In genomic region chr2:126482582-126483464, GRCh38 we compare ENCODE assay signal across 12 cellular contexts.
A peak's percentile ranks its signal among the peaks of the same experiment; 100 is the strongest.
DNase-seq lines count a peak whose midpoint lies in the region; ATAC-seq and TF ChIP-seq lines count a peak whose summit lies in the region.
"Had no signal": no experiment of that assay in that cellular context is flagged by ENCODE, and none has a peak within 500 bp of the region (broad histone marks: within the 10 kb centered on the region; RNA-seq: fewer than 3 reads in every experiment).

No MANE protein-coding gene starts in this region.

- H3K27me3 Mint-ChIP-seq in neural crest cell (ENCODE audit: low read depth) (no peaks in the 10 kb centered on the region), T-helper 17 cell (peaks cover 20% of the 10 kb centered on the region)
- H3K27me3 Mint-ChIP-seq: activated naive CD8-positive, alpha-beta T cell treated with anti-CD3 and anti-CD28 coated beads, Interleukin-2, amount 10 ng/mL, durations not matched to agents 7 days and 5 days had no signal

- peak; percentile 40 for TF ChIP-seq CTCF in neural crest cell (conservative IDR thresholded peaks at IDR 0.05)

- DNase-seq in NCI-H146 (lab: John Stamatoyannopoulos, UW): peak; percentile 2
- no peak for DNase-seq in NCI-H146 treated with DMSO at 0.1 percent for 48 hours (lab: John Stamatoyannopoulos, UW; ENCODE audit: unreplicated experiment)
- DNase-seq in HEK293T (ENCODE audit: extremely low spot score): peak; percentile 18
- peak; percentile 21 for DNase-seq in SK-MEL-5 (ENCODE audit: low read depth, low spot score)
- DNase-seq in neural crest cell (ENCODE audit: low read depth, low spot score): no peak
- no peak for DNase-seq in hippocampal formation (lab: John Stamatoyannopoulos, UW)
- no peak for DNase-seq in T-helper 17 cell
- no peak for DNase-seq in NCI-H2107 treated with DMSO at 0.1 percent for 48 hours (lab: John Stamatoyannopoulos, UW; ENCODE audit: unreplicated experiment)
- DNase-seq: activated naive CD8-positive, alpha-beta T cell treated with anti-CD3 and anti-CD28 coated beads, Interleukin-2, amount 10 ng/mL, durations not matched to agents 7 days and 5 days; NK-92 treated with Interleukin-12 subunit alpha and Interleukin-12 subunit beta, amount 100 ng/mL, for 24 hours had no signal

- no peak overlapping the region for H3K4me3 Mint-ChIP-seq in neural crest cell
- H3K4me3 Mint-ChIP-seq in T-helper 17 cell: no peak overlapping the region
- H3K4me3 Mint-ChIP-seq: activated naive CD8-positive, alpha-beta T cell treated with anti-CD3 and anti-CD28 coated beads, Interleukin-2, amount 10 ng/mL, durations not matched to agents 7 days and 5 days had no signal

- H3K9me3 ChIP-seq in T-helper 17 cell (ENCODE audit: control insufficient read depth, low read length, poor library complexity, severe bottlenecking): no peaks in the 10 kb centered on the region
- H3K9me3 ChIP-seq: A549 had no signal

- no peak overlapping the region for H3K27ac Mint-ChIP-seq in neural crest cell (ENCODE audit: unreplicated experiment)
- no peak overlapping the region for H3K27ac Mint-ChIP-seq in T-helper 17 cell
- H3K27ac Mint-ChIP-seq: activated naive CD8-positive, alpha-beta T cell treated with anti-CD3 and anti-CD28 coated beads, Interleukin-2, amount 10 ng/mL, durations not matched to agents 7 days and 5 days had no signal

- POLR2A ChIA-PET in HEK293T (lab: Yijun Ruan, JAX): no interaction called here

- H3K36me3 Mint-ChIP-seq in neural crest cell (ENCODE audit: low read depth) (no peaks in the 10 kb centered on the region), T-helper 17 cell (ENCODE audit: low read depth) (peaks cover 1% of the 10 kb centered on the region)
- H3K36me3 Mint-ChIP-seq: activated naive CD8-positive, alpha-beta T cell treated with anti-CD3 and anti-CD28 coated beads, Interleukin-2, amount 10 ng/mL, durations not matched to agents 7 days and 5 days had no signal

- H3K4me1 Mint-ChIP-seq in neural crest cell (no peaks in the 10 kb centered on the region), T-helper 17 cell (peaks cover 3% of the 10 kb centered on the region)
- H3K4me1 Mint-ChIP-seq: activated naive CD8-positive, alpha-beta T cell treated with anti-CD3 and anti-CD28 coated beads, Interleukin-2, amount 10 ng/mL, durations not matched to agents 7 days and 5 days had no signal

- H3K9me3 Mint-ChIP-seq in neural crest cell: peaks cover 2% of the 10 kb centered on the region

- CTCF ChIA-PET in HEK293T (lab: Yijun Ruan, JAX): interaction anchor here (0.5 kb wide), 1 partner anchor 231 kb away, joined by 3 read pairs; no protein-coding TSS in a partner anchor

- ATAC-seq in T-helper 17 cell: no peak
- ATAC-seq: left colon had no signal

- in situ Hi-C loops in SK-MEL-5 (cut with HindIII; ENCODE audit: low pct_unique_long_range_greater_than_20kb, low sequenced_read_pairs): no loop called here

TF ChIP-seq in HEK293T, 16 proteins besides CTCF, POLR2A, EP300 and RAD21:
- TF ChIP-seq FOXA1 (IDR thresholded peaks at IDR 0.05) (no peak), BHLHE40 (IDR thresholded peaks at IDR 0.05; ENCODE audit: borderline replicate concordance) (no peak), NFRKB (IDR thresholded peaks at IDR 0.05) (no peak), ELF4 (IDR thresholded peaks at IDR 0.05) (no peak), ARNT (IDR thresholded peaks at IDR 0.05) (no peak), LEF1 (IDR thresholded peaks at IDR 0.05; ENCODE audit: borderline replicate concordance) (no peak), HDGF (IDR thresholded peaks at IDR 0.05; ENCODE audit: borderline replicate concordance) (no peak), SUZ12 (IDR thresholded peaks at IDR 0.05) (no peak), ZNF384 (IDR thresholded peaks at IDR 0.05) (no peak), CTBP1 (IDR thresholded peaks at IDR 0.05; ENCODE audit: borderline replicate concordance) (no peak), SP1 (IDR thresholded peaks at IDR 0.05) (no peak), FOXK2 (IDR thresholded peaks at IDR 0.05) (no peak), L3MBTL2 (conservative IDR thresholded peaks at IDR 0.05) (no peak), TARDBP (IDR thresholded peaks at IDR 0.05) (no peak), PKNOX1 (IDR thresholded peaks at IDR 0.05) (no peak), FOXM1 (IDR thresholded peaks at IDR 0.05; ENCODE audit: borderline replicate concordance) (no peak)

Comparison
In these comparisons a context has a peak if more than half of its experiments do, and no peak if none do; other contexts are left out.
1. DNase-seq: peak in NCI-H146 (single experiment), HEK293T (single experiment) and SK-MEL-5 (single experiment); none in NCI-H146 treated with DMSO at 0.1 percent for 48 hours (single experiment), neural crest cell (single experiment), hippocampal formation (0 of 2), T-helper 17 cell (0 of 3) and NCI-H2107 treated with DMSO at 0.1 percent for 48 hours (single experiment).